Comparison of ENCODE assay signal across 14 cellular contexts in genomic region chr12:54039417-54040147, GRCh38. TPM values are rescaled to one million over a fixed set of nuclear protein-coding genes. Genes with fewer than 3 reads are reported as not detected.
A peak's percentile ranks its signal among the peaks of the same experiment; 100 is the strongest.
DNase-seq lines count a peak whose midpoint lies in the region; ATAC-seq, FAIRE-seq and TF ChIP-seq lines count a peak whose summit lies in the region.
"Had no signal": no experiment of that assay in that cellular context is flagged by ENCODE, and none has a peak within 500 bp of the region (broad histone marks: within the 10 kb centered on the region; RNA-seq: fewer than 3 reads in every experiment).

No MANE protein-coding gene starts in this region.

- H3K27ac ChIP-seq in WERI-Rb-1 (peak overlapping the region; percentile 90; the same call in 1 of the 2 replicates), small intestine (ENCODE audit: low read depth in 1 of 2, low read length in 1 of 2) (peak overlapping the region; percentile 5 to 60)
- H3K27ac ChIP-seq: heart left ventricle had no signal

- POLR2A ChIA-PET in HEK293T (lab: Yijun Ruan, JAX) = interaction anchor here (0.9 to 8.0 kb wide), 11 partner anchors 13 to 240 kb away, joined by 3 to 117 read pairs (median 8); partner anchors contain the start of genes CBX5, HNRNPA1, HOXC4 and HOXC8

- no peaks in the 10 kb centered on the region for H3K4me1 ChIP-seq in small intestine (ENCODE audit: control insufficient read depth in 2 of 2, insufficient read depth in 1 of 2, low read depth in 1 of 2, low read length in 1 of 2)

- no peak for TF ChIP-seq CTCF in WERI-Rb-1 (IDR thresholded peaks at IDR 0.05; ENCODE audit: low read depth, low read length)

- CTCF ChIA-PET in HEK293T (lab: Yijun Ruan, JAX) = interaction anchor here (0.6 to 2.2 kb wide), 4 partner anchors 11 to 177 kb away, joined by 3 to 11 read pairs (median 6); no protein-coding TSS in a partner anchor

- H3K9me3 ChIP-seq in WERI-Rb-1 (ENCODE audit: severe bottlenecking) (no peaks in the 10 kb centered on the region), small intestine (ENCODE audit: control insufficient read depth, low read depth) (no peaks in the 10 kb centered on the region)
- H3K9me3 ChIP-seq: heart left ventricle had no signal

- 21 to 27% (median 22%) methylated on average over 16 of the region's 16 CpGs for WGBS in small intestine, 3 donors

- no peak for FAIRE-seq in small intestine (lab: Jason Lieb, UNC)
- FAIRE-seq: D721Med had no signal

- DNase-seq in HEK293T (ENCODE audit: extremely low spot score) = no peak
- DNase-seq in WERI-Rb-1 = no peak
- peak; percentile 86 for DNase-seq in left kidney (ENCODE audit: low read depth, low spot score)
- no peak for DNase-seq in small intestine
- DNase-seq in retina = no peak
- DNase-seq in NCI-H187 (lab: John Stamatoyannopoulos, UW) = no peak
- DNase-seq: activated CD8-positive, alpha-beta T cell treated with anti-CD3 and anti-CD28 coated beads, Interleukin-2, amount 10 ng/mL, durations not matched to agents 7 days and 5 days; H9; NCI-H2227 treated with DMSO at 0.1 percent for 48 hours; stimulated activated CD4-positive, alpha-beta T cell treated with anti-CD3 and anti-CD28 coated beads, Interleukin-2, amount 100 ng/mL, for 24 hours had no signal

- H3K4me3 ChIP-seq in WERI-Rb-1 (ENCODE audit: low read depth, low read length) = no peak overlapping the region
- no peak overlapping the region for H3K4me3 ChIP-seq in small intestine (ENCODE audit: low read depth in 1 of 2, low read length in 2 of 2)
- H3K4me3 ChIP-seq: heart left ventricle had no signal

- TF ChIP-seq POLR2A in GM18505 (IDR thresholded peaks at IDR 0.05; ENCODE audit: borderline replicate concordance, extremely low read depth, insufficient read depth, insufficient read length) = no peak

- no peaks in the 10 kb centered on the region for H3K36me3 ChIP-seq in WERI-Rb-1
- H3K36me3 ChIP-seq in small intestine (ENCODE audit: control insufficient read depth in 2 of 2, insufficient read depth in 2 of 2, low read length in 2 of 2) = no peaks in the 10 kb centered on the region
- H3K36me3 ChIP-seq: heart left ventricle had no signal

- H3K27me3 ChIP-seq in WERI-Rb-1 (ENCODE audit: insufficient read depth, low read depth, severe bottlenecking) (no peaks in the 10 kb centered on the region), small intestine (ENCODE audit: control insufficient read depth in 2 of 2, insufficient read depth in 2 of 2, low read length in 2 of 2) (peaks cover 10 to 25% of the 10 kb centered on the region in 2 donors)

- no peak for ATAC-seq in GM18505 (IDR thresholded peaks at IDR 0.05; ENCODE audit: unreplicated experiment)
- ATAC-seq: activated CD8-positive, alpha-beta T cell treated with anti-CD3 and anti-CD28 coated beads, Interleukin-2, amount 10 ng/mL, durations not matched to agents 7 days and 5 days; SK-N-SH treated with all-trans-retinoic acid at 6 μM for 48 hours had no signal

TF ChIP-seq in HEK293T, 16 proteins besides CTCF, POLR2A, EP300 and RAD21:
- TF ChIP-seq FOXA1 (IDR thresholded peaks at IDR 0.05) (no peak), ZNF384 (IDR thresholded peaks at IDR 0.05) (no peak), SP1 (IDR thresholded peaks at IDR 0.05) (no peak), ARNT (IDR thresholded peaks at IDR 0.05) (no peak), L3MBTL2 (conservative IDR thresholded peaks at IDR 0.05) (0 out of 2 replicates have a peak, but pooled peaks have one; percentile 9), ELF4 (IDR thresholded peaks at IDR 0.05) (no peak), BHLHE40 (IDR thresholded peaks at IDR 0.05; ENCODE audit: borderline replicate concordance) (no peak), FOXK2 (IDR thresholded peaks at IDR 0.05) (no peak), SUZ12 (IDR thresholded peaks at IDR 0.05) (no peak)

RNA-seq across cellular contexts. Expression of gene HOXC5, which starts 6.7 kb away (rescaled TPM):
- polyA plus RNA-seq in small intestine = under 1 TPM in 1 of 3 donors, not detected in 2; 0.63 TPM
- polyA plus RNA-seq: heart left ventricle had no signal

RNA-seq across cellular contexts. Expression of gene HOXC6, which starts 11.3 kb away (rescaled TPM):
- polyA plus RNA-seq in small intestine = 1 to 10 TPM in 2 of 3 donors, not detected in 1; 1.5 to 1.9 TPM

RNA-seq across cellular contexts. Expression of gene HOXC4, which starts 14.1 kb away (rescaled TPM):
- 1 to 10 TPM in 1 of 3 donors, under 1 TPM in 1, not detected in 1; 0.54 to 1.1 TPM for polyA plus RNA-seq in small intestine

RNA-seq across cellular contexts. Expression of gene HOXC8, which starts 30.8 kb away (rescaled TPM):
- under 1 TPM in 1 of 3 donors, not detected in 2; 0.03 TPM for polyA plus RNA-seq in small intestine
- polyA plus RNA-seq: heart left ventricle had no signal

RNA-seq across cellular contexts. Expression of gene HOXC9, which starts 39.6 kb away (rescaled TPM):
- polyA plus RNA-seq in small intestine = not detected
- polyA plus RNA-seq: heart left ventricle had no signal
